18 cellular contexts compared by ENCODE assay signal in the genomic region with DNA sequence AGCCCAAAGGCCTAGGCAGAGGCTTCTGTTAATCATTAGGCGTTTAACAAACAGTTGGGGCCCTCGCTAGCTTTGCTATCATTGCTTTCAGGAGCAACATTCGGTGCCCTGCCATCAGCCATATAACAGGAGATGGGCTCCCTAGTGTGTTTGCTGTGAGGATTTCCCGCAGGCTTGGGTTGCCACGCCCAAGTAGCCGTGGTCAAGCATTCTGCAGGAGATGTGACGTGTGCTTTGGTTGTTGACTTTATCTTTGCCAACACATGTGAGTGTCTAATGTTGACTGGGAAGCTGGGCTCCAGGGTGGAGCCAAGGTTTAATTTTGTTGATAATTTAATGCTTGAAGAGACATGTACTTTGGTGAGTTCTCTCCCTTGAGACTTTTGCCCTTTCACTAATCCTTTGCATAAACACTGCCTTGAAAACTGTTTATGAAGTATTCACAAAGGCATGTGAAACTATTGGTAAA.
DNase-seq lines count a peak whose midpoint lies in the region; ATAC-seq and TF ChIP-seq lines count a peak whose summit lies in the region.
"Had no signal": no experiment of that assay in that cellular context is flagged by ENCODE, and none has a peak within 500 bp of the region (broad histone marks: within the 10 kb centered on the region; RNA-seq: fewer than 3 reads in every experiment).

No MANE protein-coding gene starts in this region.

- no peaks in the 10 kb centered on the region; the same call in 2 of the 3 replicates for H3K9me3 Mint-ChIP-seq in GM23338

- no peak overlapping the region for H3K4me2 ChIP-seq in GM23338

- H3K4me3 Mint-ChIP-seq in GM23338: no peak overlapping the region
- H3K4me3 Mint-ChIP-seq: activated naive CD8-positive, alpha-beta T cell; stimulated activated naive CD8-positive, alpha-beta T cell treated with anti-CD3 and anti-CD28 coated beads, Interleukin-15, amount 100 ng/mL, for 72 hours had no signal

- H3F3A ChIP-seq in GM23338 (replicated peaks; ENCODE audit: low read depth): no peaks in the 10 kb centered on the region

- no peak overlapping the region for H3K27ac ChIP-seq in GM23338 (ENCODE audit: low read depth)
- H3K27ac ChIP-seq: cardiac muscle cell, skin epidermis had no signal

- no peaks in the 10 kb centered on the region for H3K4me1 ChIP-seq in GM23338 (ENCODE audit: insufficient read depth)

- H3K79me2 ChIP-seq in GM23338 (replicated peaks; ENCODE audit: insufficient read depth): no peaks in the 10 kb centered on the region

- DNase-seq in AG08396 (ENCODE audit: low spot score) (peak; percentile 69), GM23338 (ENCODE audit: low spot score) (peak; percentile 10), NCI-H748 treated with DMSO at 0.1 percent for 48 hours (lab: John Stamatoyannopoulos, UW) (peak; percentile 81), fibroblast of peridontal ligament (ENCODE audit: extremely low read depth) (peak; percentile 25), ureter (ENCODE audit: low spot score) (no peak), DMS79 (lab: John Stamatoyannopoulos, UW) (no peak)
- DNase-seq: AML-193; effector CD8-positive, alpha-beta T cell; foreskin melanocyte; NCI-H1105; NCI-H226; stimulated activated naive CD8-positive, alpha-beta T cell treated with anti-CD3 and anti-CD28 coated beads, Interleukin-15, amount 100 ng/mL, for 72 hours had no signal

- no peaks in the 10 kb centered on the region for H3K27me3 ChIP-seq in GM23338 (ENCODE audit: insufficient read depth)
- H3K27me3 ChIP-seq: cardiac muscle cell had no signal

- TF ChIP-seq CTCF in GM23338 (conservative IDR thresholded peaks at IDR 0.05; ENCODE audit: low read depth in 2 of 2): no peak

- H3K27me3 Mint-ChIP-seq in GM23338 (ENCODE audit: insufficient read depth, low read depth, poor library complexity): peaks cover 2% of the 10 kb centered on the region

- H3K36me3 ChIP-seq in GM23338 (ENCODE audit: insufficient read depth): 0 out of 2 replicates have a peak, but pooled peaks cover 2% of the 10 kb centered on the region
- H3K36me3 ChIP-seq: cardiac muscle cell had no signal

- no peaks in the 10 kb centered on the region for H3K4me1 Mint-ChIP-seq in GM23338
- H3K4me1 Mint-ChIP-seq: stimulated activated naive CD8-positive, alpha-beta T cell treated with anti-CD3 and anti-CD28 coated beads, Interleukin-15, amount 100 ng/mL, for 72 hours had no signal

- no peak for ATAC-seq in GM23338
- no peak for ATAC-seq in GM18511 (IDR thresholded peaks at IDR 0.05; ENCODE audit: unreplicated experiment)
- ATAC-seq in GM18867 (IDR thresholded peaks at IDR 0.05; ENCODE audit: unreplicated experiment): no peak
- ATAC-seq: activated CD4-positive, CD25-positive, alpha-beta regulatory T cell treated with anti-CD3 and anti-CD28 coated beads, Interleukin-2, amount 50 U/mL, for 24 hours; stimulated activated naive CD8-positive, alpha-beta T cell treated with anti-CD3 and anti-CD28 coated beads, Interleukin-15, amount 100 ng/mL, for 72 hours had no signal

- no peaks in the 10 kb centered on the region for H3K9me2 ChIP-seq in GM23338 (ENCODE audit: insufficient read depth)

- no peaks in the 10 kb centered on the region for H4K20me1 ChIP-seq in GM23338 (replicated peaks; ENCODE audit: insufficient read depth)

- no peaks in the 10 kb centered on the region for H3K36me3 Mint-ChIP-seq in GM23338 (ENCODE audit: low read depth)
- H3K36me3 Mint-ChIP-seq: activated naive CD8-positive, alpha-beta T cell had no signal

- H3K27ac Mint-ChIP-seq in GM23338: no peak overlapping the region
- H3K27ac Mint-ChIP-seq: activated naive CD8-positive, alpha-beta T cell; stimulated activated naive CD8-positive, alpha-beta T cell treated with anti-CD3 and anti-CD28 coated beads, Interleukin-15, amount 100 ng/mL, for 72 hours had no signal

- H3K4me3 ChIP-seq in GM23338: no peak overlapping the region
- H3K4me3 ChIP-seq: cardiac muscle cell, skin epidermis had no signal

- H2AFZ ChIP-seq in GM23338: no peak overlapping the region; the same call in 1 of the 2 replicates

TF ChIP-seq in GM23338, 12 proteins besides CTCF, POLR2A, EP300 and RAD21:
- TF ChIP-seq ZNF114 (CRISPR knock-in tag; IDR thresholded peaks at IDR 0.05) (no peak), EZH2 (IDR thresholded peaks at IDR 0.05; ENCODE audit: low read depth, unreplicated experiment) (no peak), ZNF331 (CRISPR knock-in tag; IDR thresholded peaks at IDR 0.05; ENCODE audit: low read depth) (no peak), NANOG (IDR thresholded peaks at IDR 0.05; ENCODE audit: borderline replicate concordance) (no peak)
- TF ChIP-seq, protein P1, sequence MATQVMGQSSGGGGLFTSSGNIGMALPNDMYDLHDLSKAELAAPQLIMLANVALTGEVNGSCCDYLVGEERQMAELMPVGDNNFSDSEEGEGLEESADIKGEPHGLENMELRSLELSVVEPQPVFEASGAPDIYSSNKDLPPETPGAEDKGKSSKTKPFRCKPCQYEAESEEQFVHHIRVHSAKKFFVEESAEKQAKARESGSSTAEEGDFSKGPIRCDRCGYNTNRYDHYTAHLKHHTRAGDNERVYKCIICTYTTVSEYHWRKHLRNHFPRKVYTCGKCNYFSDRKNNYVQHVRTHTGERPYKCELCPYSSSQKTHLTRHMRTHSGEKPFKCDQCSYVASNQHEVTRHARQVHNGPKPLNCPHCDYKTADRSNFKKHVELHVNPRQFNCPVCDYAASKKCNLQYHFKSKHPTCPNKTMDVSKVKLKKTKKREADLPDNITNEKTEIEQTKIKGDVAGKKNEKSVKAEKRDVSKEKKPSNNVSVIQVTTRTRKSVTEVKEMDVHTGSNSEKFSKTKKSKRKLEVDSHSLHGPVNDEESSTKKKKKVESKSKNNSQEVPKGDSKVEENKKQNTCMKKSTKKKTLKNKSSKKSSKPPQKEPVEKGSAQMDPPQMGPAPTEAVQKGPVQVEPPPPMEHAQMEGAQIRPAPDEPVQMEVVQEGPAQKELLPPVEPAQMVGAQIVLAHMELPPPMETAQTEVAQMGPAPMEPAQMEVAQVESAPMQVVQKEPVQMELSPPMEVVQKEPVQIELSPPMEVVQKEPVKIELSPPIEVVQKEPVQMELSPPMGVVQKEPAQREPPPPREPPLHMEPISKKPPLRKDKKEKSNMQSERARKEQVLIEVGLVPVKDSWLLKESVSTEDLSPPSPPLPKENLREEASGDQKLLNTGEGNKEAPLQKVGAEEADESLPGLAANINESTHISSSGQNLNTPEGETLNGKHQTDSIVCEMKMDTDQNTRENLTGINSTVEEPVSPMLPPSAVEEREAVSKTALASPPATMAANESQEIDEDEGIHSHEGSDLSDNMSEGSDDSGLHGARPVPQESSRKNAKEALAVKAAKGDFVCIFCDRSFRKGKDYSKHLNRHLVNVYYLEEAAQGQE (IDR thresholded peaks at IDR 0.05; ENCODE audit: unreplicated experiment): no peak

Comparison
In these comparisons a context has a peak if more than half of its experiments do, and no peak if none do; other contexts are left out.
1. DNase-seq: peak in AG08396 (single experiment), GM23338 (single experiment), NCI-H748 treated with DMSO at 0.1 percent for 48 hours (single experiment) and fibroblast of peridontal ligament (single experiment); none in ureter (single experiment) and DMS79 (single experiment).